ENCODE assay signal across 18 cellular contexts in genomic region chr17:63911041-63911635, GRCh38. TPM values are rescaled to one million over a fixed set of nuclear protein-coding genes. Genes with fewer than 3 reads are reported as not detected.
DNase-seq lines count a peak whose midpoint lies in the region; ATAC-seq, FAIRE-seq and TF ChIP-seq lines count a peak whose summit lies in the region.
"Had no signal": no experiment of that assay in that cellular context is flagged by ENCODE, and none has a peak within 500 bp of the region (broad histone marks: within the 10 kb centered on the region; RNA-seq: fewer than 3 reads in every experiment).

Gene CSHL1, minus strand, starts transcription at chr17:63911258. Its CDS starts 62 bp downstream, at chr17:63911196.

- H3K36me3 ChIP-seq in OCI-LY3 (replicated peaks; ENCODE audit: low read depth, low read length), result no peaks in the 10 kb centered on the region
- H3K36me3 ChIP-seq: BE2C had no signal

- peak; percentile 56 for DNase-seq in activated effector memory CD4-positive, alpha-beta T cell treated with anti-CD3 and anti-CD28 coated beads, Interleukin-2, amount 50 U/mL, for 16 hours
- DNase-seq in activated effector memory CD4-positive, alpha-beta T cell treated with Interleukin-2 at 50 U/mL for 16 hours, result no peak
- DNase-seq in immature natural killer cell (peak in 2 of 3 donors; percentile 6 to 11), urothelium cell line (ENCODE audit: low spot score) (no peak), substantia nigra (lab: John Stamatoyannopoulos, UW) (no peak), Ammon's horn (ENCODE audit: low spot score) (no peak)
- DNase-seq in CD4-positive, alpha-beta T cell, result no peak
- DNase-seq: NCI-H2107, NCI-H510A had no signal

- no peak within 1 kb of the TSS for H3K4me3 Mint-ChIP-seq in immature natural killer cell
- H3K4me3 Mint-ChIP-seq in CD4-positive, alpha-beta T cell, result no peak within 1 kb of the TSS
- H3K4me3 Mint-ChIP-seq: CD4-positive, CD25-positive, alpha-beta regulatory T cell had no signal

- intact Hi-C loops in CD4-positive, alpha-beta T cell (cut with DNase I, micrococcal nuclease), result loop anchor here in 1 of 2 experiments (2.0 to 5.0 kb wide), 2 partner anchors 224 to 371 kb away; no protein-coding TSS in a partner anchor

- no peak within 1 kb of the TSS for H2AFZ ChIP-seq in OCI-LY3 (ENCODE audit: low read depth, low read length)
- H2AFZ ChIP-seq: GM23248 had no signal

- FAIRE-seq in urothelium cell line (lab: Jason Lieb, UNC), result peak; percentile 61
- FAIRE-seq: G401.6, GM19239 had no signal

- H3K36me3 Mint-ChIP-seq in immature natural killer cell, result no peaks in the 10 kb centered on the region
- H3K36me3 Mint-ChIP-seq in CD4-positive, alpha-beta T cell (ENCODE audit: low read depth), result no peaks in the 10 kb centered on the region
- H3K36me3 Mint-ChIP-seq: CD4-positive, CD25-positive, alpha-beta regulatory T cell had no signal

- peak within 1 kb of the TSS; percentile 52; the same call in 1 of the 2 replicates for H3K4me3 ChIP-seq in OCI-LY3 (ENCODE audit: low read length)
- H3K4me3 ChIP-seq: GM23248 had no signal

- TF ChIP-seq CTCF in OCI-LY3 (IDR thresholded peaks at IDR 0.05; ENCODE audit: low read depth, low read length), result no peak
- TF ChIP-seq CTCF in CD4-positive, alpha-beta T cell (IDR thresholded peaks at IDR 0.05), result no peak

- peaks cover 14% of the 10 kb centered on the region for H3K27me3 ChIP-seq in OCI-LY3 (ENCODE audit: low read depth, low read length)
- no peaks in the 10 kb centered on the region for H3K27me3 ChIP-seq in CD4-positive, alpha-beta T cell (ENCODE audit: control insufficient read depth, insufficient read depth, low read length)
- H3K27me3 ChIP-seq: BE2C had no signal

- peaks cover 2 to 8% (median 5%) of the 10 kb centered on the region in 3 donors for H3K27me3 Mint-ChIP-seq in immature natural killer cell (ENCODE audit: low read depth in 3 of 3)
- no peaks in the 10 kb centered on the region for H3K27me3 Mint-ChIP-seq in CD4-positive, alpha-beta T cell

- CTCF ChIA-PET in CD4-positive, alpha-beta T cell (lab: Charles Lee), result interaction anchor here (0.5 to 1.5 kb wide), 6 partner anchors 8 to 223 kb away, joined by 3 to 6 read pairs (median 4); no protein-coding TSS in a partner anchor

- POLR2A ChIA-PET in CD4-positive, alpha-beta T cell (lab: Charles Lee), result no interaction called here

- no peaks in the 10 kb centered on the region for H3K79me2 ChIP-seq in OCI-LY3 (ENCODE audit: low read length)

- no peak within 1 kb of the TSS for H3K27ac ChIP-seq in OCI-LY3 (ENCODE audit: low read length)
- H3K27ac ChIP-seq in substantia nigra (ENCODE audit: low read depth, low read length, poor library complexity, severe bottlenecking), result no peak within 1 kb of the TSS
- H3K27ac ChIP-seq in CD4-positive, alpha-beta T cell (ENCODE audit: low read depth, low read length), result no peak within 1 kb of the TSS
- H3K27ac ChIP-seq: GM23248 had no signal

- no peaks in the 10 kb centered on the region for H3K9me3 ChIP-seq in OCI-LY3 (ENCODE audit: insufficient read depth, low read length)
- no peaks in the 10 kb centered on the region for H3K9me3 ChIP-seq in CD4-positive, alpha-beta T cell (ENCODE audit: control insufficient read depth, low read length)
- H3K9me3 ChIP-seq: BE2C, Caco-2 had no signal

- H3K4me1 Mint-ChIP-seq in immature natural killer cell, result peaks cover 0 to 5% of the 10 kb centered on the region in 2 donors
- H3K4me1 Mint-ChIP-seq in CD4-positive, alpha-beta T cell (ENCODE audit: low read depth), result no peaks in the 10 kb centered on the region

- H3K27ac Mint-ChIP-seq in immature natural killer cell, result peak within 1 kb of the TSS in 1 of 6 donors; percentile 30
- H3K27ac Mint-ChIP-seq in CD4-positive, alpha-beta T cell, result no peak within 1 kb of the TSS
- H3K27ac Mint-ChIP-seq: CD4-positive, CD25-positive, alpha-beta regulatory T cell had no signal

- H3K9ac ChIP-seq in OCI-LY3 (ENCODE audit: low read length), result no peak within 1 kb of the TSS
- H3K9ac ChIP-seq: GM23248 had no signal

- ATAC-seq in CD4-positive, alpha-beta T cell (ENCODE audit: poor library complexity), result no peak

- H3K4me2 ChIP-seq in OCI-LY3 (ENCODE audit: low read length), result peak within 1 kb of the TSS; percentile 62

- peaks cover 20% of the 10 kb centered on the region for H3K4me1 ChIP-seq in OCI-LY3 (ENCODE audit: low read length)
- H3K4me1 ChIP-seq: BE2C, Caco-2 had no signal

- H3K9me3 Mint-ChIP-seq in immature natural killer cell, result peaks cover 0 to 1% (median 0%) of the 10 kb centered on the region in 6 donors
- no peaks in the 10 kb centered on the region for H3K9me3 Mint-ChIP-seq in CD4-positive, alpha-beta T cell
- H3K9me3 Mint-ChIP-seq: CD4-positive, CD25-positive, alpha-beta regulatory T cell had no signal

- no peaks in the 10 kb centered on the region for H4K20me1 ChIP-seq in OCI-LY3 (ENCODE audit: insufficient read depth, low read length)

RNA-seq across cellular contexts. Expression of gene CSHL1, which starts in this region (rescaled TPM):
- not detected for polyA plus RNA-seq in immature natural killer cell
- not detected for total RNA-seq in CD4-positive, alpha-beta T cell
- total RNA-seq: Caco-2; CD4-positive, CD25-positive, alpha-beta regulatory T cell; GM23248; PC-3 had no signal
- polyA plus RNA-seq: AG04450; CD4-positive, CD25-positive, alpha-beta regulatory T cell; GM23248 had no signal

Comparison
In these comparisons a context has a peak if more than half of its experiments do, and no peak if none do; other contexts are left out.
1. Peak in DNase-seq in immature natural killer cell; RNA of the gene not detected or under 1 TPM.